Comparison of ENCODE assay signal across 1 cellular context in the genomic region with DNA sequence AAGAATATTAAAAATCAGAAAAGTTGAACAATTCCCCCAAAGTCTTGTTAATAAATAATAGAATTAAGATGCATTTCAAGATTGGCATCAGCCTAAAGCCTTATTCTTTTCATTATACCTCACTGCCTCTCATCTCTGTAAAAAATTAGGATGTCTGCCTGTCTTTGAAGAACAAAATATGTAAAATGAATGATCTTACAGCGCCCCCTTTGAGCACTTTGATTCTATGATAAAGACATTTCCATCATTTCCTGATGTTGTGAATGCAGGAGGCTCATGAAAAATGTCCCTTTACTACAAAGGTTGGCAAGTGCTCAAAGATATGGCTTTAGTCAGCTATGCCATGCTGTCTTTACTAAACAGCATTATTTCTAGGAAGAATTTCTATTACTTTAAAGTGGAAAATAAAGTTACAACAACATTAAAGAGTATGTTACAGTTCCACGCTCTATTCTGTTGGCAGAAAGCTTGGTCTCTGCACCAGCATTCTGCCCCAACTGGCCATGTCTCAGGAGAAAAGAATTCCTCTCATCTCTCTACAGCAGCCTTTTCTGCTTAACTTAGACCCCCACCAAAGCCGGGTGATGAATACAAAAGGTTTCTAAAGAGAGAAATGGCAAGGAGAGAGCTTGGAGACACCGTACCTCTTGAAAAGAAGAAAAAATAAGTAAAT.
TF ChIP-seq lines count a peak whose summit lies in the region.

No MANE protein-coding gene starts in this region.

TF ChIP-seq in H1, 55 proteins besides CTCF, POLR2A, EP300 and RAD21 (continued from another document):
- no peak for TF ChIP-seq GABPA (IDR thresholded peaks at IDR 0.05; ENCODE audit: borderline replicate concordance, insufficient read depth, low read length)
- no peak for TF ChIP-seq ASH2L (IDR thresholded peaks at IDR 0.05; ENCODE audit: low read length)
- TF ChIP-seq CEBPB (IDR thresholded peaks at IDR 0.05; ENCODE audit: low read depth, low read length) = no peak
- TF ChIP-seq TAF7 (optimal IDR thresholded peaks at IDR 0.05; ENCODE audit: borderline replicate concordance, low read depth, low read length) = no peak
- TF ChIP-seq CHD2 (IDR thresholded peaks at IDR 0.05; ENCODE audit: low read length) = no peak
- TF ChIP-seq, protein P1, sequence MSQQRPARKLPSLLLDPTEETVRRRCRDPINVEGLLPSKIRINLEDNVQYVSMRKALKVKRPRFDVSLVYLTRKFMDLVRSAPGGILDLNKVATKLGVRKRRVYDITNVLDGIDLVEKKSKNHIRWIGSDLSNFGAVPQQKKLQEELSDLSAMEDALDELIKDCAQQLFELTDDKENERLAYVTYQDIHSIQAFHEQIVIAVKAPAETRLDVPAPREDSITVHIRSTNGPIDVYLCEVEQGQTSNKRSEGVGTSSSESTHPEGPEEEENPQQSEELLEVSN (IDR thresholded peaks at IDR 0.05) = no peak
- no peak for TF ChIP-seq NRF1 (IDR thresholded peaks at IDR 0.05; ENCODE audit: low read depth, low read length)
- TF ChIP-seq CREB1 (IDR thresholded peaks at IDR 0.05) = no peak
- TF ChIP-seq PHF8 (conservative IDR thresholded peaks at IDR 0.05; ENCODE audit: low read depth, low read length) = no peak
- TF ChIP-seq CHD1 (IDR thresholded peaks at IDR 0.05; ENCODE audit: low read depth, low read length) = no peak
